In the genomic region with DNA sequence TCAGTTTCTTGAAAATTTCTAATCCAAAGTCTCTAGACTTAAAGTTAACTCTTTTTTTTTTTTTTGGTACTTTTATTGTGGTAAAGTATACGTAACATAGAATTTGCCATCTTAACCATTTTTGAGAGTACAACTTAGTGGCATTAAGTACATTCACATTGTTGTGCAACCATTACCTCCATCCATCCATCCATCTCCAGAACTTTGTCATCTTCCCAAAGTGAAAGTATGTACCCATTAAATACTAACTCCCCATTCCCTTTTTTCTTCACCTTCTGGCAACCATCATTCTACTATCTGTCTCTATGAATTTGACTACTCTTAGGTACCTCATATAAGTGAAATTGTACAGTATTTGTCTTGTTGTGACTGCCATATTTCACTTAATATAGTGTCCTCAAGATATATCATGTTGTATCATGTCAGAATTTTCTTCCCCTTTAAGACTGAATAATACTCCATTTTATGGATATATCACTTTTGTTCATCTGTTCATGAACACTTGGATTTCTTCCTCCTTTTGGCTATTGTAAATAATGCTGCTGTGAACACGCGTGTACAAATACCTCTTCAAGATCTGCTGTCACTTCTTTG, we compare ENCODE assay signal across 27 cellular contexts.
"Had no signal": no experiment of that assay in that cellular context is flagged by ENCODE, and none has a peak within 500 bp of the region (broad histone marks: within the 10 kb centered on the region; RNA-seq: fewer than 3 reads in every experiment).

No MANE protein-coding gene starts in this region.

- ATAC-seq: activated CD8-positive, alpha-beta T cell treated with anti-CD3 and anti-CD28 coated beads for 36 hours; activated T-cell treated with anti-CD3 and anti-CD28 coated beads, Interleukin-2, amount 50 U/mL, for 4 hours; activated T-helper 17 cell treated with anti-CD3 and anti-CD28 coated beads, Interleukin-2, amount 50 U/mL, for 72 hours; body of pancreas; mucosa of descending colon; sciatic nerve; stimulated activated naive CD8-positive, alpha-beta T cell treated with anti-CD3 and anti-CD28 coated beads, Interleukin-15, Interleukin-2, amounts not matched to agents 100 U/mL and 50 U/mL, for 24 hours had no signal

- FAIRE-seq: endometrium, islet of Langerhans had no signal

- H3K27me3 Mint-ChIP-seq: activated B cell treated with CpG ODN at 0.5 μM for 24 hours; activated CD8-positive, alpha-beta T cell treated with anti-CD3 and anti-CD28 coated beads for 36 hours; activated T-helper 17 cell treated with anti-CD3 and anti-CD28 coated beads, Interleukin-2, amount 50 U/mL, for 72 hours; progenitor cell of endocrine pancreas; type B pancreatic cell had no signal

- DNase-seq: activated B cell treated with CpG ODN at 0.5 μM for 24 hours; activated CD4-positive, alpha-beta T cell treated with anti-CD3 and anti-CD28 coated beads, Interleukin-2, amount 50 U/mL, for 1 hour; activated CD8-positive, alpha-beta T cell treated with anti-CD3 and anti-CD28 coated beads for 36 hours; activated gamma-delta T cell treated with Interleukin-2 at 50 U/mL for 16 hours; activated T-cell treated with anti-CD3 and anti-CD28 coated beads, Interleukin-2, amount 50 U/mL, for 4 hours; anterior cingulate cortex; body of pancreas; cerebellar nuclear complex; colonic mucosa; effector CD8-positive, alpha-beta T cell; esophagus squamous epithelium; foreskin melanocyte; left ventricle myocardium inferior; mesendoderm; mucosa of descending colon; nephron progenitor cell; ovary; stimulated activated CD4-positive, alpha-beta T cell treated with anti-CD3 and anti-CD28 coated beads, Interleukin-12 subunit alpha, Interleukin-12 subunit beta, amount 100 ng/mL, for 4 hours; stimulated activated CD4-positive, alpha-beta T cell treated with anti-CD3 and anti-CD28 coated beads, Interleukin-4, amount 100 ng/mL, for 1 hour; stimulated activated naive CD8-positive, alpha-beta T cell treated with anti-CD3 and anti-CD28 coated beads, Interleukin-15, Interleukin-2, amounts not matched to agents 100 U/mL and 50 U/mL, for 24 hours; substantia nigra had no signal

- H3K27ac Mint-ChIP-seq: activated B cell treated with CpG ODN at 0.5 μM for 24 hours; activated CD8-positive, alpha-beta T cell treated with anti-CD3 and anti-CD28 coated beads for 36 hours; activated T-helper 17 cell treated with anti-CD3 and anti-CD28 coated beads, Interleukin-2, amount 50 U/mL, for 72 hours; progenitor cell of endocrine pancreas; type B pancreatic cell had no signal

- H3K9me3 Mint-ChIP-seq: activated B cell treated with CpG ODN at 0.5 μM for 24 hours; activated T-cell treated with anti-CD3 and anti-CD28 coated beads, Interleukin-2, amount 50 U/mL, for 4 hours; activated T-helper 17 cell treated with anti-CD3 and anti-CD28 coated beads, Interleukin-2, amount 50 U/mL, for 72 hours; type B pancreatic cell had no signal

- H3K4me3 Mint-ChIP-seq: activated B cell treated with CpG ODN at 0.5 μM for 24 hours; activated CD8-positive, alpha-beta T cell treated with anti-CD3 and anti-CD28 coated beads for 36 hours; activated T-cell treated with anti-CD3 and anti-CD28 coated beads, Interleukin-2, amount 50 U/mL, for 4 hours; activated T-helper 17 cell treated with anti-CD3 and anti-CD28 coated beads, Interleukin-2, amount 50 U/mL, for 72 hours; nephron progenitor cell; type B pancreatic cell had no signal
